In genomic region chr19:49570138-49570856, GRCh38 we compare ENCODE assay signal across 8 cellular contexts. TPM values are rescaled to one million over a fixed set of nuclear protein-coding genes. Genes with fewer than 3 reads are reported as not detected.
DNase-seq lines count a peak whose midpoint lies in the region; ATAC-seq and TF ChIP-seq lines count a peak whose summit lies in the region.

No MANE protein-coding gene starts in this region.

- DNase-seq in NCI-H1417 (lab: John Stamatoyannopoulos, UW) (peak; percentile 56 to 88 (median 82)), NCI-H1417 treated with DMSO at 0.1 percent for 48 hours (lab: John Stamatoyannopoulos, UW) (no peak), MM.1S (peak; percentile 84), RWPE2 (ENCODE audit: low spot score) (no peak), head of caudate nucleus (peak in 25 of 42 donors; percentile 22 to 77 (median 61)), prostate gland (ENCODE audit: low spot score) (peak; percentile 53)
- DNase-seq in activated naive CD4-positive, alpha-beta T cell treated with anti-CD3 and anti-CD28 coated beads, Interleukin-2, amount 50 U/mL, for 72 hours (ENCODE audit: low spot score in 2 of 2) = no peak

- H3K79me2 ChIP-seq in MM.1S (ENCODE audit: low read length) = peaks cover 36% of the 10 kb centered on the region

- H3K36me3 ChIP-seq in MM.1S (replicated peaks; ENCODE audit: insufficient read depth, low read length) (0 out of 2 replicates have a peak, but pooled peaks cover 2% of the 10 kb centered on the region), RWPE2 (ENCODE audit: low read depth) (peaks cover 10% of the 10 kb centered on the region), prostate gland (no peaks in the 10 kb centered on the region)

- H3K4me3 ChIP-seq in MM.1S (ENCODE audit: low read length) (no peak overlapping the region), RWPE2 (ENCODE audit: severe bottlenecking) (no peak overlapping the region), prostate gland (no peak overlapping the region)

- H3F3A ChIP-seq in MM.1S (ENCODE audit: insufficient read depth, low read length) = peaks cover 8% of the 10 kb centered on the region; the same call in 1 of the 2 replicates

- peaks cover 6% of the 10 kb centered on the region for H3K4me1 ChIP-seq in MM.1S (ENCODE audit: low read length)
- H3K4me1 ChIP-seq in RWPE2 (ENCODE audit: insufficient read depth, poor library complexity, severe bottlenecking) = peaks cover 3% of the 10 kb centered on the region
- no peaks in the 10 kb centered on the region for H3K4me1 ChIP-seq in prostate gland (replicated peaks)

- H3K9ac ChIP-seq in MM.1S (ENCODE audit: low read length) = no peak overlapping the region

- ATAC-seq in RWPE2 (ENCODE audit: low read depth) (peak; percentile 79), HG02571 (IDR thresholded peaks at IDR 0.05; ENCODE audit: unreplicated experiment) (no peak)
- ATAC-seq in activated naive CD4-positive, alpha-beta T cell treated with anti-CD3 and anti-CD28 coated beads, Interleukin-2, amount 50 U/mL, for 72 hours = peak; percentile 44 to 47

- H3K27ac Mint-ChIP-seq in activated naive CD4-positive, alpha-beta T cell treated with anti-CD3 and anti-CD28 coated beads, Interleukin-2, amount 50 U/mL, for 72 hours = peak overlapping the region; percentile 26 to 34

- no peaks in the 10 kb centered on the region for H4K20me1 ChIP-seq in MM.1S (ENCODE audit: insufficient read depth, low read length)

- H3K27ac ChIP-seq in MM.1S (ENCODE audit: low read length) (no peak overlapping the region; the same call in 1 of the 2 replicates), RWPE2 (ENCODE audit: poor library complexity, severe bottlenecking) (no peak overlapping the region), prostate gland (no peak overlapping the region)

- no peaks in the 10 kb centered on the region for H3K27me3 ChIP-seq in MM.1S (replicated peaks; ENCODE audit: insufficient read depth, low read length)
- H3K27me3 ChIP-seq in RWPE2 (ENCODE audit: insufficient read depth, poor library complexity, severe bottlenecking) = no peaks in the 10 kb centered on the region
- no peaks in the 10 kb centered on the region for H3K27me3 ChIP-seq in prostate gland (replicated peaks; ENCODE audit: insufficient read depth)

- 39% methylated on average over 14 of the region's 14 CpGs for WGBS in prostate gland

- H3K4me2 ChIP-seq in MM.1S (ENCODE audit: low read depth, low read length) = peak overlapping the region; percentile 28; the same call in 1 of the 2 replicates

- no peaks in the 10 kb centered on the region for H3K9me2 ChIP-seq in MM.1S (replicated peaks; ENCODE audit: insufficient read depth, low read length)

- TF ChIP-seq CTCF in MM.1S (IDR thresholded peaks at IDR 0.05; ENCODE audit: low read length) (peak; percentile 99), RWPE2 (IDR thresholded peaks at IDR 0.05; ENCODE audit: poor library complexity, severe bottlenecking) (peak; percentile 99), prostate gland (IDR thresholded peaks at IDR 0.05) (peak; percentile 68 to 94 (median 92))

- H3K9me3 ChIP-seq in MM.1S (replicated peaks; ENCODE audit: insufficient read depth, low read length) = no peaks in the 10 kb centered on the region
- H3K9me3 ChIP-seq in RWPE2 (ENCODE audit: severe bottlenecking) = no peaks in the 10 kb centered on the region
- no peaks in the 10 kb centered on the region for H3K9me3 ChIP-seq in prostate gland

- TF ChIP-seq POLR2A in prostate gland (IDR thresholded peaks at IDR 0.05) = no peak

- no peak overlapping the region for H2AFZ ChIP-seq in MM.1S (ENCODE audit: low read length)

- no peaks in the 10 kb centered on the region for H3K9me3 Mint-ChIP-seq in activated naive CD4-positive, alpha-beta T cell treated with anti-CD3 and anti-CD28 coated beads, Interleukin-2, amount 50 U/mL, for 72 hours

- intact Hi-C loops in head of caudate nucleus (cut with DNase I) = no loop called here
- intact Hi-C loops in prostate gland (cut with DNase I) = no loop called here

- peaks cover 6 to 8% of the 10 kb centered on the region in 2 donors for H3K36me3 Mint-ChIP-seq in activated naive CD4-positive, alpha-beta T cell treated with anti-CD3 and anti-CD28 coated beads, Interleukin-2, amount 50 U/mL, for 72 hours

RNA-seq across cellular contexts. Expression of gene NOSIP, which starts 10.1 kb away (rescaled TPM):
- total RNA-seq in activated naive CD4-positive, alpha-beta T cell treated with anti-CD3 and anti-CD28 coated beads, Interleukin-2, amount 50 U/mL, for 72 hours = 10 to 100 TPM; 90.7 to 96.1 TPM
- 10 to 100 TPM; 62.9 to 91.7 TPM for total RNA-seq in prostate gland

RNA-seq across cellular contexts. Expression of gene PRRG2, which starts 10.8 kb away (rescaled TPM):
- total RNA-seq in activated naive CD4-positive, alpha-beta T cell treated with anti-CD3 and anti-CD28 coated beads, Interleukin-2, amount 50 U/mL, for 72 hours = 10 to 100 TPM in 1 of 2 donors, 1 to 10 TPM in 1; 2.3 to 10.8 TPM
- 10 to 100 TPM in 1 of 2 donors, 1 to 10 TPM in 1; 8.1 to 22.5 TPM for total RNA-seq in prostate gland

RNA-seq across cellular contexts. Expression of gene PRR12, which starts 20.7 kb away (rescaled TPM):
- 10 to 100 TPM; 28.9 to 32.9 TPM for total RNA-seq in activated naive CD4-positive, alpha-beta T cell treated with anti-CD3 and anti-CD28 coated beads, Interleukin-2, amount 50 U/mL, for 72 hours
- 10 to 100 TPM; 24.0 to 41.9 TPM for total RNA-seq in prostate gland

RNA-seq across cellular contexts. Expression of gene RCN3, which starts 42.5 kb away (rescaled TPM):
- total RNA-seq in activated naive CD4-positive, alpha-beta T cell treated with anti-CD3 and anti-CD28 coated beads, Interleukin-2, amount 50 U/mL, for 72 hours = 10 to 100 TPM in 1 of 2 donors, 1 to 10 TPM in 1; 5.4 to 13.0 TPM
- 10 to 100 TPM in 1 of 2 donors, 1 to 10 TPM in 1; 2.5 to 14.5 TPM for total RNA-seq in prostate gland

RNA-seq across cellular contexts. Expression of gene FCGRT, which starts 57.8 kb away (rescaled TPM):
- 10 to 100 TPM; 17.5 to 18.1 TPM for total RNA-seq in activated naive CD4-positive, alpha-beta T cell treated with anti-CD3 and anti-CD28 coated beads, Interleukin-2, amount 50 U/mL, for 72 hours
- 100 to 1,000 TPM; 140 to 153 TPM for total RNA-seq in prostate gland

Comparison
In these comparisons a context has a peak if more than half of its experiments do, and no peak if none do; other contexts are left out.
1. DNase-seq: peak in NCI-H1417 (3 of 3), MM.1S (single experiment), head of caudate nucleus (25 of 42) and prostate gland (single experiment); none in NCI-H1417 treated with DMSO at 0.1 percent for 48 hours (single experiment), RWPE2 (single experiment) and activated naive CD4-positive, alpha-beta T cell treated with anti-CD3 and anti-CD28 coated beads, Interleukin-2, amount 50 U/mL, for 72 hours (0 of 2).
2. Peak in every context shown above with its lines, with median percentiles within 50 percentile points of each other: CTCF ChIP-seq.